30 cellular contexts compared by ENCODE assay signal in genomic region chr6:145480024-145480423, GRCh38.
"Had no signal": no experiment of that assay in that cellular context is flagged by ENCODE, and none has a peak within 500 bp of the region (broad histone marks: within the 10 kb centered on the region; RNA-seq: fewer than 3 reads in every experiment).

No MANE protein-coding gene starts in this region.

- H3K4me3 ChIP-seq: adrenal gland, breast epithelium, colonic mucosa, K562, Peyer's patch, SJSA1 had no signal

- H3K27ac ChIP-seq: adrenal gland, breast epithelium, colonic mucosa, Peyer's patch, RWPE1, SJSA1 had no signal

- DNase-seq: activated CD4-positive, alpha-beta T cell treated with anti-CD3 and anti-CD28 coated beads for 48 hours; activated CD4-positive, alpha-beta T cell treated with anti-CD3 and anti-CD28 coated beads, Interleukin-2, amount 50 U/mL, for 4 hours; activated CD4-positive, CD25-positive, alpha-beta regulatory T cell treated with anti-CD3 and anti-CD28 coated beads, Interleukin-2, amount 50 U/mL, for 72 hours; activated CD8-positive, alpha-beta memory T cell treated with anti-CD3 and anti-CD28 coated beads, Interleukin-2, amount 50 U/mL, for 48 hours; activated CD8-positive, alpha-beta T cell treated with anti-CD3 and anti-CD28 coated beads, Interleukin-2, amount 10 ng/mL, durations not matched to agents 7 days and 5 days; activated naive CD4-positive, alpha-beta T cell treated with anti-CD3 and anti-CD28 coated beads, Interleukin-2, amount 50 U/mL, for 16 hours; activated naive CD8-positive, alpha-beta T cell treated with anti-CD3 and anti-CD28 coated beads, Interleukin-2, amount 10 ng/mL, durations not matched to agents 7 days and 5 days; activated T-cell treated with anti-CD3 and anti-CD28 coated beads, Interleukin-2, amount 50 U/mL, for 1 hour; adrenal gland; aorta; caudate nucleus; colonic mucosa; NCI-H1048; NCI-H1930; NCI-H2171; NCI-H345; NCI-H510A; NCI-H526 treated with DMSO at 0.1 percent for 48 hours; NCI-H82; NK-92 treated with Interleukin-12 subunit alpha and Interleukin-12 subunit beta, amount 100 ng/mL, for 24 hours; OCI-M1; Peyer's patch; Right ventricle myocardium superior; T-helper 1 cell had no signal

- H3K27me3 ChIP-seq: adrenal gland, breast epithelium, colonic mucosa, Peyer's patch, SJSA1 had no signal

- H3K36me3 ChIP-seq: adrenal gland, breast epithelium, colonic mucosa, Peyer's patch, SJSA1 had no signal

- FAIRE-seq: K562 had no signal

- H3K9me3 ChIP-seq: colonic mucosa, SJSA1 had no signal

- H3K4me1 ChIP-seq: adrenal gland, breast epithelium, colonic mucosa, Peyer's patch had no signal

- ATAC-seq: activated CD8-positive, alpha-beta T cell treated with anti-CD3 and anti-CD28 coated beads, Interleukin-2, amount 10 ng/mL, durations not matched to agents 7 days and 5 days; K562; SK-N-SH treated with all-trans-retinoic acid at 6 μM for 48 hours; WTC11 had no signal
